ENCODE assay signal across 13 cellular contexts in genomic region chr17:55693244-55694216, GRCh38. TPM values are rescaled to one million over a fixed set of nuclear protein-coding genes. Genes with fewer than 3 reads are reported as not detected.
A peak's percentile ranks its signal among the peaks of the same experiment; 100 is the strongest.
DNase-seq lines count a peak whose midpoint lies in the region; ATAC-seq, FAIRE-seq and TF ChIP-seq lines count a peak whose summit lies in the region.
"Had no signal": no experiment of that assay in that cellular context is flagged by ENCODE, and none has a peak within 500 bp of the region (broad histone marks: within the 10 kb centered on the region; RNA-seq: fewer than 3 reads in every experiment).

No MANE protein-coding gene starts in this region.

- H3K27ac ChIP-seq in breast epithelium (peak overlapping the region in 1 of 2 donors; percentile 60), esophagus (ENCODE audit: low read depth in 2 of 2, low read length in 1 of 2) (peak overlapping the region; percentile 11 to 52), lower lobe of right lung (peak overlapping the region; percentile 33)

- H3K27me3 Mint-ChIP-seq in MCF 10A (ENCODE audit: insufficient read depth, unreplicated experiment) = no peaks in the 10 kb centered on the region

- ATAC-seq in lower lobe of right lung (peak; percentile 33 to 67), HG02870 (IDR thresholded peaks at IDR 0.05; ENCODE audit: unreplicated experiment) (no peak)
- ATAC-seq: activated CD4-positive, CD25-positive, alpha-beta regulatory T cell treated with anti-CD3 and anti-CD28 coated beads, Interleukin-2, amount 50 U/mL, for 24 hours had no signal

- H3K4me3 ChIP-seq in breast epithelium (no peak overlapping the region), esophagus (ENCODE audit: low read depth in 1 of 2, low read length in 2 of 2) (no peak overlapping the region), lower lobe of right lung (no peak overlapping the region)

- no peak for FAIRE-seq in GM12892 (lab: Jason Lieb, UNC)

- CTCF ChIA-PET in MCF 10A (lab: Yijun Ruan, JAX) = interaction anchor here (0.6 to 1.0 kb wide), 2 partner anchors 25 to 167 kb away, joined by 3 to 5 read pairs; no protein-coding TSS in a partner anchor

- H3K27ac Mint-ChIP-seq in MCF 10A (ENCODE audit: low read depth, unreplicated experiment) = no peak overlapping the region

- no peak overlapping the region for H3K4me3 Mint-ChIP-seq in MCF 10A (ENCODE audit: unreplicated experiment)
- H3K4me3 Mint-ChIP-seq: central memory CD8-positive, alpha-beta T cell had no signal

- TF ChIP-seq CTCF in MCF 10A (IDR thresholded peaks at IDR 0.05; ENCODE audit: unreplicated experiment) = no peak
- TF ChIP-seq CTCF in breast epithelium (IDR thresholded peaks at IDR 0.05) = no peak
- no peak for TF ChIP-seq CTCF in lower lobe of right lung (IDR thresholded peaks at IDR 0.05)

- H3K9me3 Mint-ChIP-seq in MCF 10A (ENCODE audit: unreplicated experiment) = no peaks in the 10 kb centered on the region
- H3K9me3 Mint-ChIP-seq: central memory CD8-positive, alpha-beta T cell had no signal

- WGBS in esophagus, 2 donors = 51 to 55% methylated on average over 5 of the region's 5 CpGs

- DNase-seq in MCF 10A (ENCODE audit: unreplicated experiment) = peak; percentile 61
- no peak for DNase-seq in breast epithelium (ENCODE audit: low spot score in 2 of 2)
- DNase-seq in lower lobe of right lung = no peak
- DNase-seq in GM12892 (ENCODE audit: insufficient read length) = no peak
- no peak for DNase-seq in iPS-NIHi7 (ENCODE audit: extremely low spot score)
- no peak for DNase-seq in activated naive CD4-positive, alpha-beta T cell treated with anti-CD3 and anti-CD28 coated beads, Interleukin-2, amount 50 U/mL, for 16 hours
- DNase-seq: KG1, midbrain, SHP77 treated with DMSO at 0.1 percent for 48 hours had no signal

- H3K27me3 ChIP-seq in breast epithelium (no peaks in the 10 kb centered on the region), esophagus (ENCODE audit: control insufficient read depth in 1 of 2, insufficient read depth in 2 of 2, low read length in 2 of 2) (no peaks in the 10 kb centered on the region), lower lobe of right lung (ENCODE audit: low read depth) (no peaks in the 10 kb centered on the region)

- BruUV-seq in MCF 10A (replicated peaks; lab: Mats Ljungman, UMichigan) = no TSS peak

- TF ChIP-seq POLR2A in breast epithelium (IDR thresholded peaks at IDR 0.05) (no peak), GM12892 (IDR thresholded peaks at IDR 0.05; ENCODE audit: low read depth, low read length) (no peak)

- POLR2A ChIA-PET in MCF 10A (lab: Yijun Ruan, JAX) = no interaction called here

- H3K36me3 Mint-ChIP-seq in MCF 10A (ENCODE audit: insufficient read depth, unreplicated experiment) = no peaks in the 10 kb centered on the region

- intact Hi-C loops in MCF 10A (cut with micrococcal nuclease) = no loop called here
- intact Hi-C loops in breast epithelium (cut with DNase I; ENCODE audit: low total_unique reads) = no loop called here
- intact Hi-C loops in lower lobe of right lung (cut with DNase I) = no loop called here

- H3K4me1 Mint-ChIP-seq in MCF 10A (ENCODE audit: insufficient read depth, unreplicated experiment) = no peaks in the 10 kb centered on the region
- H3K4me1 Mint-ChIP-seq: central memory CD8-positive, alpha-beta T cell had no signal

- no peaks in the 10 kb centered on the region for H3K36me3 ChIP-seq in breast epithelium
- no peaks in the 10 kb centered on the region for H3K36me3 ChIP-seq in esophagus (ENCODE audit: control insufficient read depth in 2 of 2, insufficient read depth in 2 of 2, low read length in 1 of 2)
- no peaks in the 10 kb centered on the region for H3K36me3 ChIP-seq in lower lobe of right lung

- H3K4me1 ChIP-seq in breast epithelium = no peaks in the 10 kb centered on the region
- no peaks in the 10 kb centered on the region for H3K4me1 ChIP-seq in esophagus (ENCODE audit: control insufficient read depth in 2 of 2, insufficient read depth in 2 of 2, low read length in 1 of 2)
- peaks cover 26% of the 10 kb centered on the region for H3K4me1 ChIP-seq in lower lobe of right lung

- H3K9me3 ChIP-seq in breast epithelium = no peaks in the 10 kb centered on the region
- H3K9me3 ChIP-seq in esophagus (ENCODE audit: control insufficient read depth in 2 of 2, insufficient read depth in 1 of 2, low read depth in 1 of 2, low read length in 1 of 2) = peaks cover 0 to 2% of the 10 kb centered on the region in 2 donors
- no peaks in the 10 kb centered on the region for H3K9me3 ChIP-seq in lower lobe of right lung

RNA-seq across cellular contexts. Expression of gene TMEM100, which starts 29.1 kb away (rescaled TPM):
- total RNA-seq in MCF 10A (2022) (1.1 and 1.7 TPM in 2 replicates), breast epithelium (10 to 100 TPM in 2 of 3 donors, 1 to 10 TPM in 1; 6.7 to 27.2 (median 20.3) TPM), lower lobe of right lung (443 TPM)
- 1 to 10 TPM; 1.6 to 4.8 TPM for polyA plus RNA-seq in esophagus
- not detected for polyA plus RNA-seq in GM12892 (2012; ENCODE audit: missing spikeins)

RNA-seq across cellular contexts. Expression of gene PCTP, which starts 57.3 kb away (rescaled TPM):
- total RNA-seq in MCF 10A (2022) (10.2 and 11.9 TPM in 2 replicates), breast epithelium (10 to 100 TPM; 19.3 to 29.4 (median 25.0) TPM), lower lobe of right lung (28.1 TPM)
- 1 to 10 TPM; 6.4 to 8.7 TPM for polyA plus RNA-seq in esophagus
- polyA plus RNA-seq in GM12892 (2012; ENCODE audit: missing spikeins) = 9.2 TPM

Comparison
In these comparisons a context has a peak if more than half of its experiments do, and no peak if none do; other contexts are left out.
1. RNA of gene TMEM100, which starts 29.1 kb away (total RNA-seq): 443 TPM in lower lobe of right lung (single experiment); 6.7 to 27.2 TPM in breast epithelium and 1.1 to 1.7 TPM in MCF 10A; every median in the first group is over 10 times any median in the second.